ENCODE assay signal across 14 cellular contexts in the genomic region with DNA sequence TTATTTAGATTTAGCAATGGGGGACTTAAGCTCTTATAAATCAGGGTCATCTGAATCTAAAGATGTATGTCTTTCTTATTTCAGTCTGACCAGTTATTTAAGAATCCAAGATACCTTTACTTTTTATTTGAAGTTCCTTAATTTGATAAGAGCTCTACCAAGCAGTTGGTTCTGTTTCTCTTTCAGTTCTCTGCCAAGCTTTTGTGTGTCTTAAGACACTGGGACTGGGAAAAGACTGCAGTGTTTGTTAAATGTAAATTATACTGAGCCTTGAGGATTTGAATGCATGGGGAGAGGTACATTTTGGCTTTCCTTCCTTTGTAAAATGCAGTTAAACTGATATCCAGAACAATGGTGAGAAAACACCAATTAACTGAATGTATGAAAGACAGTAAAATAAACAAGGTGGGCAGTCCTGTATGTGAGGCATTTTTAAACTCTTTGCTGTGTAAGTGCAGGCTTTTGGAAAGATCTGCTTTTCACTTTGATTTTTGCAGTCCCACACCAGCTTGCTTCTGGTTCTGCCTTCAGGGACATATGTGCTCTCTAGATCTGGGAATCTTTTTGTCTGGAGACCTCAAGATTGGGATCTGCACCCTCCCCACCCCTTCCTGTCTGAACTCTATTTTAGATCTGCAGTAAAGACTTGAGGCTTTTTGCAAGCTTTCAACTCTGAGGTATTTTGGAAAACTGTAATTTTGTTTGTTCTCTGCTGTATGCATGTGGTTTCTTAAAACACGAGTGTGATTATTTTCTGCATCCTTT.
A peak's percentile ranks its signal among the peaks of the same experiment; 100 is the strongest.
DNase-seq lines count a peak whose midpoint lies in the region; ATAC-seq and TF ChIP-seq lines count a peak whose summit lies in the region.
"Had no signal": no experiment of that assay in that cellular context is flagged by ENCODE, and none has a peak within 500 bp of the region (broad histone marks: within the 10 kb centered on the region; RNA-seq: fewer than 3 reads in every experiment).

No MANE protein-coding gene starts in this region.

- H3K27ac ChIP-seq in heart left ventricle, result peak overlapping the region in 9 of 12 donors; percentile 1 to 49 (median 36)
- peak overlapping the region in 3 of 4 donors; percentile 4 to 50 (median 44) for H3K27ac ChIP-seq in gastroesophageal sphincter
- H3K27ac ChIP-seq: esophagus squamous epithelium had no signal

- TF ChIP-seq EP300 in gastroesophageal sphincter (IDR thresholded peaks at IDR 0.05), result no peak

- no peak for TF ChIP-seq POLR2A in heart left ventricle (IDR thresholded peaks at IDR 0.05)
- no peak for TF ChIP-seq POLR2A in gastroesophageal sphincter (IDR thresholded peaks at IDR 0.05)

- H3K9me3 ChIP-seq in heart left ventricle, result no peaks in the 10 kb centered on the region
- H3K9me3 ChIP-seq in gastroesophageal sphincter, result no peaks in the 10 kb centered on the region
- H3K9me3 ChIP-seq: esophagus squamous epithelium had no signal

- H3K36me3 Mint-ChIP-seq in stimulated activated memory B cell treated with anti-CD40 and anti-IgM and Interleukin-4, amounts not matched to agents 10 μg/mL and 1 μg/mL and 100 μg/mL, for 72 hours, result peaks cover 14% of the 10 kb centered on the region

- no peak overlapping the region for H3K4me3 ChIP-seq in heart left ventricle
- no peak overlapping the region for H3K4me3 ChIP-seq in gastroesophageal sphincter
- H3K4me3 ChIP-seq: esophagus squamous epithelium had no signal

- TF ChIP-seq CTCF in heart left ventricle (IDR thresholded peaks at IDR 0.05) (no peak), gastroesophageal sphincter (IDR thresholded peaks at IDR 0.05) (no peak)

- no peak for DNase-seq in heart left ventricle
- no peak for DNase-seq in left cardiac atrium
- DNase-seq in NCI-H82 (lab: John Stamatoyannopoulos, UW), result peak; percentile 63
- DNase-seq in occipital lobe (lab: John Stamatoyannopoulos, UW), result no peak
- DNase-seq in NCI-H1092 (lab: John Stamatoyannopoulos, UW), result no peak
- DNase-seq in ureter (ENCODE audit: low spot score), result no peak
- DNase-seq: activated CD4-positive, alpha-beta T cell treated with anti-CD3 and anti-CD28 coated beads, Interleukin-2, amount 50 U/mL, for 48 hours; cerebellar nuclear complex; esophagus squamous epithelium; GDM1; NCI-H345; SHP77 had no signal

- H3K4me1 Mint-ChIP-seq in stimulated activated memory B cell treated with anti-CD40 and anti-IgM and Interleukin-4, amounts not matched to agents 10 μg/mL and 1 μg/mL and 100 μg/mL, for 72 hours, result peaks cover 77% of the 10 kb centered on the region

- H3K27ac Mint-ChIP-seq in stimulated activated memory B cell treated with anti-CD40 and anti-IgM and Interleukin-4, amounts not matched to agents 10 μg/mL and 1 μg/mL and 100 μg/mL, for 72 hours, result peak overlapping the region; percentile 15

- H3K4me1 ChIP-seq in heart left ventricle (peaks cover 0 to 69% (median 46%) of the 10 kb centered on the region in 12 donors), gastroesophageal sphincter (peaks cover 6 to 78% (median 15%) of the 10 kb centered on the region in 3 donors)

- no peaks in the 10 kb centered on the region for H3K27me3 Mint-ChIP-seq in stimulated activated memory B cell treated with anti-CD40 and anti-IgM and Interleukin-4, amounts not matched to agents 10 μg/mL and 1 μg/mL and 100 μg/mL, for 72 hours

- intact Hi-C loops in heart left ventricle (cut with DNase I) (no loop called here), left cardiac atrium (cut with DNase I) (no loop called here)

- 24 to 34% (median 33%) methylated on average over 1 of the region's 1 CpG for whole genome bisulfite sequencing in heart left ventricle, 4 donors
- WGBS in gastroesophageal sphincter (ENCODE audit: low coverage in 1 of 2), 2 donors, result 7 to 8% methylated on average over 1 of the region's 1 CpG

- ATAC-seq in heart left ventricle, result peak in 2 of 4 donors; percentile 7 to 32
- no peak for ATAC-seq in left cardiac atrium
- ATAC-seq in gastroesophageal sphincter, result no peak
- no peak for ATAC-seq in stimulated activated memory B cell treated with anti-CD40 and anti-IgM and Interleukin-4, amounts not matched to agents 10 μg/mL and 1 μg/mL and 100 μg/mL, for 72 hours

- H3K27me3 ChIP-seq in heart left ventricle, result no peaks in the 10 kb centered on the region
- H3K27me3 ChIP-seq in gastroesophageal sphincter, result no peaks in the 10 kb centered on the region
- H3K27me3 ChIP-seq: esophagus squamous epithelium had no signal

- H3K4me3 Mint-ChIP-seq in stimulated activated memory B cell treated with anti-CD40 and anti-IgM and Interleukin-4, amounts not matched to agents 10 μg/mL and 1 μg/mL and 100 μg/mL, for 72 hours, result no peak overlapping the region

- H3K36me3 ChIP-seq in heart left ventricle (no peaks in the 10 kb centered on the region), gastroesophageal sphincter (no peaks in the 10 kb centered on the region)
- H3K36me3 ChIP-seq: esophagus squamous epithelium had no signal

- H3K9me3 Mint-ChIP-seq in stimulated activated memory B cell treated with anti-CD40 and anti-IgM and Interleukin-4, amounts not matched to agents 10 μg/mL and 1 μg/mL and 100 μg/mL, for 72 hours, result no peaks in the 10 kb centered on the region
